Comparison of ENCODE assay signal across 9 cellular contexts in the genomic region with DNA sequence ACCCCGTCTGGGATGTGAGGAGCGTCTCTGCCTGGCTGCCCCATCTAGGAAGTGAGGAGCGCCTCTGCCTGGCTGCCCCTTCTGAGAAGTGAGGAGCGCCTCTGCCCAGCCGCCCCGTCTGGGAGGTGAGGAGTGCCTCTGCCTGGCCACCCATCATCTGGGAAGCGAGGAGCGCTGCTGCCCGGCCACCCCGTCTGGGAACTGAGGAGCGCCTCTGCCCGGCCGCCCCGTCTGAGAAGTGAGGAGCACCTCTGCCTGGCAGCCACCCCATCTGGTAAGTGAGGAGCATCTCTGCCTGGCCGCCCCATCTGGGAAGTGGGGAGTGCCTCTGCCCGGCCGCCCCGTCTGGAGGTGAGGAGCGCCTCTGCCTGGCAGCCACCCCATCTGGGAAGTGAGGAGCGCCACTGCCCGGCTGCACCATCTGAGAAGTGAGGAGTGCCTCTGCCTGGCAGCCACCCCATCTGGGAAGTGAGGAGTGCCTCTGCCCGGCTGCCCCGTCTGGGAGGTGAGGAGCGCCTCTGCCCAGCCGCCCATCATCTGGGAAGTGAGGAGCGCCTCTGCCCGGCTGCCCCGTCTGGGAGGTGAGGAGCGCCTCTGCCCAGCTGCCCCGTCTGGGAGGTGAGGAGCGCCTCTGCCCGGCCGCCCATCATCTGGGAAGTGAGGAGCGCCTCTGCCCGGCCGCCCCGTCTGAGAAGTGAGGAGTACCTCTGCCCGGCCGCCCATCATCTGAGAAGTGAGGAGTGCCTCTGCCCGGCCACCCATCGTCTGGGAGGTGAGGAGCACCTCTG. TPM values are rescaled to one million over a fixed set of nuclear protein-coding genes. Genes with fewer than 3 reads are reported as not detected.
"Had no signal": no experiment of that assay in that cellular context is flagged by ENCODE, and none has a peak within 500 bp of the region (broad histone marks: within the 10 kb centered on the region; RNA-seq: fewer than 3 reads in every experiment).

No MANE protein-coding gene starts in this region.

RNA-seq across cellular contexts. Expression of a gene that starts 40.4 kb away (rescaled TPM):
- total RNA-seq: LHCN-M2, MCF 10A, NCI-H460, OCI-LY7, PC-9, RPMI7951, SJSA1 had no signal
- polyA plus RNA-seq: SK-N-SH had no signal

RNA-seq across cellular contexts. Expression of a gene that starts 53.5 kb away (rescaled TPM):
- total RNA-seq: LHCN-M2, MCF 10A, NCI-H460, OCI-LY7, PC-9, Right ventricle myocardium superior, RPMI7951, SJSA1 had no signal
- polyA plus RNA-seq: SK-N-SH had no signal
